ENCODE assay signal across 9 cellular contexts in the genomic region with DNA sequence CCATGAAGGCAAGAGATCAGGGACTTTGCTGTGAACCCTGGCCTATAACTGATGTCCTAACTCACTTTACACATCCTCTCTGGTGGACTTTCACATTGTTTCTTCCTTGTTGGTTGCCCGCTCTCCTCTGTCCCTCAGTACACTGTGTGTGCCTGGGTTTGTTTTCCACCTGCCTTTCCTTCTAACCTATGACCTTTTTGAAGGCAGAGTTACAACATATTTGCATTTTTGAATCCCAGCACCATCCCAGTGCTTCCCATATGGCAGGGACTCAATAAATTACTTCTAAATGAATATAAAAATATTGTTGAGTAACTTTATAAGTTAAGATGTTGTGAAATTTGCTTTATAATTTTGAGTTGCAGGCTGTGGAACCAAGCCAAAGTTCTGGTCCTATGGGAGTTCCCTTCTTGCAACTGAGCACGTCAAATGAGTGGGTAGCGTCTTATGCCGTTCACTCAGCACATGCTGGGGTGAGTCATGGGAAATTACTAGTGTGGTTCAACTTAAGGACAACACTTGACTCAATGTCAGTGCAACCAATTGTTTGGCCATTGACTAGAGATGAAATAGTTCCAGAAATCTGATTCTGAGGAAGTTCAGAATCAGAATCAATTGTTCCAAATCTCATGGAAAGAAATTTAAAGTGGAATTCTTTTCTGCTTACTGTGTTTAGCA.
A peak's percentile ranks its signal among the peaks of the same experiment; 100 is the strongest.
DNase-seq lines count a peak whose midpoint lies in the region; ATAC-seq, FAIRE-seq and TF ChIP-seq lines count a peak whose summit lies in the region.
"Had no signal": no experiment of that assay in that cellular context is flagged by ENCODE, and none has a peak within 500 bp of the region (broad histone marks: within the 10 kb centered on the region; RNA-seq: fewer than 3 reads in every experiment).

No MANE protein-coding gene starts in this region.

- H3K4me2 ChIP-seq in astrocyte (ENCODE audit: low read length), result peak overlapping the region; percentile 12

- ATAC-seq in GM18868 (IDR thresholded peaks at IDR 0.05; ENCODE audit: unreplicated experiment) (peak; percentile 98), HG03280 (IDR thresholded peaks at IDR 0.05; ENCODE audit: unreplicated experiment) (peak; percentile 85)

- H3K4me3 Mint-ChIP-seq in astrocyte (ENCODE audit: unreplicated experiment), result no peak overlapping the region
- H3K4me3 Mint-ChIP-seq in mesothelial cell of epicardium, result no peak overlapping the region
- H3K4me3 Mint-ChIP-seq: activated naive CD4-positive, alpha-beta T cell treated with anti-CD3 and anti-CD28 coated beads, Interleukin-2, amount 50 U/mL, for 24 hours had no signal

- H3K4me1 Mint-ChIP-seq in astrocyte (ENCODE audit: low read depth, unreplicated experiment) (peaks cover 5% of the 10 kb centered on the region), mesothelial cell of epicardium (no peaks in the 10 kb centered on the region)
- H3K4me1 Mint-ChIP-seq: activated naive CD4-positive, alpha-beta T cell treated with anti-CD3 and anti-CD28 coated beads, Interleukin-2, amount 50 U/mL, for 24 hours had no signal

- DNase-seq in A172 (ENCODE audit: low spot score) (peak; percentile 92), astrocyte (ENCODE audit: low read depth) (peak; percentile 100), lung microvascular endothelial cell (ENCODE audit: low read depth in 2 of 2) (peak; percentile 46 to 99), DMS114 treated with DMSO at 0.1 percent for 48 hours (lab: John Stamatoyannopoulos, UW; ENCODE audit: unreplicated experiment) (no peak), mesothelial cell of epicardium (ENCODE audit: low spot score in 2 of 2, unreplicated experiment in 2 of 2) (no peak)
- no peak for DNase-seq in activated naive CD4-positive, alpha-beta T cell (lab: John Stamatoyannopoulos, UW)

- no peaks in the 10 kb centered on the region for H4K20me1 ChIP-seq in astrocyte (ENCODE audit: insufficient read depth, low read length)

- H3K4me3 ChIP-seq in astrocyte (ENCODE audit: insufficient read depth, low read depth, low read length), result no peak overlapping the region

- no peaks in the 10 kb centered on the region for H3K9me3 ChIP-seq in astrocyte (ENCODE audit: insufficient read depth, low read depth, low read length)

- no peaks in the 10 kb centered on the region for H3K27me3 Mint-ChIP-seq in astrocyte (ENCODE audit: low read depth, unreplicated experiment)
- no peaks in the 10 kb centered on the region for H3K27me3 Mint-ChIP-seq in mesothelial cell of epicardium (ENCODE audit: low read depth)
- H3K27me3 Mint-ChIP-seq: activated naive CD4-positive, alpha-beta T cell treated with anti-CD3 and anti-CD28 coated beads, Interleukin-2, amount 50 U/mL, for 24 hours had no signal

- no peak overlapping the region for H3K9ac ChIP-seq in astrocyte (ENCODE audit: low read length)

- no peaks in the 10 kb centered on the region for H3K9me3 Mint-ChIP-seq in astrocyte (ENCODE audit: unreplicated experiment)
- peaks cover 21% of the 10 kb centered on the region for H3K9me3 Mint-ChIP-seq in mesothelial cell of epicardium

- H3K36me3 Mint-ChIP-seq in astrocyte (ENCODE audit: low read depth, unreplicated experiment), result no peaks in the 10 kb centered on the region
- H3K36me3 Mint-ChIP-seq in mesothelial cell of epicardium, result no peaks in the 10 kb centered on the region
- H3K36me3 Mint-ChIP-seq: activated naive CD4-positive, alpha-beta T cell treated with anti-CD3 and anti-CD28 coated beads, Interleukin-2, amount 50 U/mL, for 24 hours had no signal

- no peak overlapping the region for H2AFZ ChIP-seq in astrocyte (ENCODE audit: low read depth, low read length)

- peak; percentile 98 for FAIRE-seq in astrocyte (lab: Jason Lieb, UNC)

- TF ChIP-seq CTCF in astrocyte (IDR thresholded peaks at IDR 0.05; ENCODE audit: insufficient read depth, low read depth, low read length) (no peak), mesothelial cell of epicardium (IDR thresholded peaks at IDR 0.05; ENCODE audit: unreplicated experiment) (no peak)

- no peaks in the 10 kb centered on the region for H3K36me3 ChIP-seq in astrocyte (ENCODE audit: insufficient read depth, low read length)

- no peaks in the 10 kb centered on the region for H3K27me3 ChIP-seq in astrocyte (ENCODE audit: insufficient read depth, low read length)

- no peaks in the 10 kb centered on the region for H3K79me2 ChIP-seq in astrocyte (ENCODE audit: insufficient read depth, low read length)

- H3K4me1 ChIP-seq in astrocyte (ENCODE audit: insufficient read depth, low read length), result peaks cover 4% of the 10 kb centered on the region

- H3K27ac Mint-ChIP-seq in astrocyte (ENCODE audit: unreplicated experiment) (no peak overlapping the region), mesothelial cell of epicardium (no peak overlapping the region)
- H3K27ac Mint-ChIP-seq: activated naive CD4-positive, alpha-beta T cell treated with anti-CD3 and anti-CD28 coated beads, Interleukin-2, amount 50 U/mL, for 24 hours had no signal

- H3K27ac ChIP-seq in astrocyte (ENCODE audit: low read depth, low read length), result peak overlapping the region; percentile 41

Comparison
In these comparisons a context has a peak if more than half of its experiments do, and no peak if none do; other contexts are left out.
1. DNase-seq: peak in A172 (single experiment), astrocyte (single experiment) and lung microvascular endothelial cell (2 of 2); none in DMS114 treated with DMSO at 0.1 percent for 48 hours (single experiment), activated naive CD4-positive, alpha-beta T cell (0 of 4) and mesothelial cell of epicardium (0 of 2).